Comparison of ENCODE assay signal across 24 cellular contexts in the genomic region with DNA sequence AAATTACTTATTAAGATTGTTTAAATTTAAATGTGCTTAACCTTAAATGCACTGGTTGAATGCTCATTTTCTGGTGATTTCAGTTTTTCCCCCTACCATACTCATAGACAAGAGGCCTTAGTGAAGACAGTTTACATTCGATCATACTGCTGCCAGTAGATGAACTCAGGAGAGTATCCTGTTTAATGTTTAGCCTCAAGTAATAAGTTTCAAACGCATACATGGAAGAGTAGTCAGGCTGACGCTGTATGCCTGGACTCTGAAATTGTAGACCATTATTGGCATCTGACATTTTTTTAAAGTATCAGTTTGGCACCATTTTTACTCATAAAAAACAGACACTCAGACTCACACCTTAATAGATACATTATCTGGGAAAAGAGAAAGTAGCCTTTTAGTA.
DNase-seq lines count a peak whose midpoint lies in the region; ATAC-seq, FAIRE-seq and TF ChIP-seq lines count a peak whose summit lies in the region.
"Had no signal": no experiment of that assay in that cellular context is flagged by ENCODE, and none has a peak within 500 bp of the region (broad histone marks: within the 10 kb centered on the region; RNA-seq: fewer than 3 reads in every experiment).

No MANE protein-coding gene starts in this region.

- ATAC-seq in HepG2 (peak; percentile 45; the same call in 1 of the 3 replicates), GM19452 (IDR thresholded peaks at IDR 0.05; ENCODE audit: unreplicated experiment) (no peak), GM19395 (IDR thresholded peaks at IDR 0.05; ENCODE audit: unreplicated experiment) (no peak)
- ATAC-seq: CD8-positive, alpha-beta T cell; Right ventricle myocardium inferior; SK-N-SH treated with all-trans-retinoic acid at 6 μM for 48 hours had no signal

- in situ Hi-C loops in HepG2 (cut with HindIII; ENCODE audit: extremely low pct_ligation_motif_present, low pct_unique_long_range_greater_than_20kb): no loop called here

- TF ChIP-seq CTCF in Caco-2 (IDR thresholded peaks at IDR 0.05; ENCODE audit: insufficient read depth in 1 of 2, low read depth in 1 of 2, low read length in 1 of 2, severe bottlenecking in 1 of 2, unreplicated experiment in 1 of 2) (no peak), HepG2 (CRISPR knock-in tag; IDR thresholded peaks at IDR 0.05) (no peak), type B pancreatic cell (conservative IDR thresholded peaks at IDR 0.05) (no peak), A673 (conservative IDR thresholded peaks at IDR 0.05; ENCODE audit: low read depth, low read length) (no peak)

- POLR2A ChIA-PET in Caco-2 (lab: Charles Lee): no interaction called here
- POLR2A ChIA-PET in HepG2 (lab: Yijun Ruan, JAX): no interaction called here
- POLR2A ChIA-PET in A673 (lab: Charles Lee; ENCODE audit: low non-redundant PET): no interaction called here

- H3K9me3 Mint-ChIP-seq in Caco-2 (ENCODE audit: unreplicated experiment) (peaks cover 2% of the 10 kb centered on the region), type B pancreatic cell (no peaks in the 10 kb centered on the region)
- H3K9me3 Mint-ChIP-seq: CD8-positive, alpha-beta T cell had no signal

- CTCF ChIA-PET in Caco-2 (lab: Charles Lee): no interaction called here
- CTCF ChIA-PET in HepG2 (lab: Yijun Ruan, JAX; ENCODE audit: low intra/inter-chr PET ratio, low total read pairs): no interaction called here
- CTCF ChIA-PET in A673 (lab: Charles Lee): no interaction called here

- H3K4me3 ChIP-seq in Caco-2 (ENCODE audit: low read depth, low read length): no peak overlapping the region
- H3K4me3 ChIP-seq in HepG2 (replicated peaks in 1 of 3; ENCODE audit: insufficient read depth in 1 of 3, low read depth in 2 of 3, low read length in 3 of 3): no peak overlapping the region
- H3K4me3 ChIP-seq in A673 (ENCODE audit: low read depth, low read length, poor library complexity, severe bottlenecking): no peak overlapping the region
- H3K4me3 ChIP-seq: PC-9, SJCRH30 had no signal

- H3K9ac ChIP-seq in HepG2 (ENCODE audit: insufficient read depth, low read depth, low read length): no peak overlapping the region
- H3K9ac ChIP-seq: KMS-11 had no signal

- peak overlapping the region; percentile 22 for H3K4me3 Mint-ChIP-seq in Caco-2 (ENCODE audit: unreplicated experiment)
- H3K4me3 Mint-ChIP-seq in type B pancreatic cell: peak overlapping the region; percentile 35
- H3K4me3 Mint-ChIP-seq: CD8-positive, alpha-beta T cell had no signal

- TF ChIP-seq EP300 in HepG2 (IDR thresholded peaks at IDR 0.05; ENCODE audit: low read depth in 2 of 2, low read length in 2 of 2) (no peak), HepG2 (CRISPR knock-in tag; IDR thresholded peaks at IDR 0.05; ENCODE audit: borderline replicate concordance) (no peak)

- H3K4me1 ChIP-seq in Caco-2 (peaks cover 24% of the 10 kb centered on the region), HepG2 (ENCODE audit: insufficient read depth, low read length) (no peaks in the 10 kb centered on the region), A673 (ENCODE audit: insufficient read depth, low read length, poor library complexity, severe bottlenecking) (no peaks in the 10 kb centered on the region)
- H3K4me1 ChIP-seq: SJCRH30 had no signal

- H3K27me3 Mint-ChIP-seq in Caco-2 (ENCODE audit: insufficient read depth, unreplicated experiment): peaks cover 3% of the 10 kb centered on the region
- peaks cover 4% of the 10 kb centered on the region for H3K27me3 Mint-ChIP-seq in type B pancreatic cell

- H3K27me3 ChIP-seq in Caco-2 (replicated peaks; ENCODE audit: control insufficient read depth, insufficient read depth, low read length): no peaks in the 10 kb centered on the region
- no peaks in the 10 kb centered on the region; a peak in 1 of 5 replicates for H3K27me3 ChIP-seq in HepG2 (ENCODE audit: control insufficient read depth in 1 of 2, insufficient read depth in 2 of 2, low read length in 2 of 2)
- no peaks in the 10 kb centered on the region for H3K27me3 ChIP-seq in A673 (replicated peaks; ENCODE audit: insufficient read depth, low read depth, low read length, poor library complexity)

- BruUV-seq in Caco-2 (replicated peaks; lab: Mats Ljungman, UMichigan): no TSS peak
- BruUV-seq in HepG2 (replicated peaks; lab: Mats Ljungman, UMichigan): no TSS peak
- BruUV-seq in A673 (replicated peaks; lab: Mats Ljungman, UMichigan): no TSS peak

- H3K36me3 ChIP-seq in Caco-2 (ENCODE audit: control insufficient read depth, insufficient read depth, low read length): no peaks in the 10 kb centered on the region
- no peaks in the 10 kb centered on the region for H3K36me3 ChIP-seq in HepG2 (replicated peaks in 1 of 2; ENCODE audit: control insufficient read depth in 1 of 2, insufficient read depth in 2 of 2, low read length in 2 of 2)
- H3K36me3 ChIP-seq in A673 (ENCODE audit: insufficient read depth, low read length, poor library complexity, severe bottlenecking): no peaks in the 10 kb centered on the region
- H3K36me3 ChIP-seq: SJCRH30 had no signal

- no peak for TF ChIP-seq RAD21 in HepG2 (CRISPR knock-in tag; IDR thresholded peaks at IDR 0.05)

- intact Hi-C loops in Caco-2 (cut with micrococcal nuclease; ENCODE audit: unreplicated experiment) (no loop called here), HepG2 (cut with micrococcal nuclease; ENCODE audit: unreplicated experiment) (no loop called here), A673 (cut with micrococcal nuclease; ENCODE audit: unreplicated experiment) (no loop called here)

- DNase-seq in Caco-2 (no peak), glomerular visceral epithelial cell (ENCODE audit: extremely low spot score) (peak; percentile 24), HepG2 (ENCODE audit: low spot score) (no peak), type B pancreatic cell (ENCODE audit: extremely low spot score, unreplicated experiment) (no peak), A673 (ENCODE audit: low spot score) (no peak)
- DNase-seq: CD8-positive, alpha-beta T cell; DMS79 treated with DMSO at 0.1 percent for 48 hours; GF-D8; IMR-90; MM.1S; NCI-H2029; NCI-H446 treated with DMSO at 0.1 percent for 48 hours; NCI-H526 treated with DMSO at 0.1 percent for 48 hours; PC-9; SJCRH30 had no signal

- no peaks in the 10 kb centered on the region for H3K9me3 ChIP-seq in Caco-2
- H3K9me3 ChIP-seq in HepG2 (ENCODE audit: low read length): no peaks in the 10 kb centered on the region
- no peaks in the 10 kb centered on the region for H3K9me3 ChIP-seq in A673 (ENCODE audit: low read depth, low read length, poor library complexity, severe bottlenecking)
- H3K9me3 ChIP-seq: SJCRH30 had no signal

- no peaks in the 10 kb centered on the region for H3K79me2 ChIP-seq in HepG2 (ENCODE audit: insufficient read depth, low read length)

- H4K20me1 ChIP-seq in HepG2 (ENCODE audit: insufficient read depth, low read length): no peaks in the 10 kb centered on the region

- H3K27ac Mint-ChIP-seq in Caco-2 (ENCODE audit: unreplicated experiment): peak overlapping the region; percentile 22
- peak overlapping the region; percentile 17 for H3K27ac Mint-ChIP-seq in type B pancreatic cell
- H3K27ac Mint-ChIP-seq: CD8-positive, alpha-beta T cell had no signal

- no peak overlapping the region for H3K4me2 ChIP-seq in HepG2 (ENCODE audit: low read depth, low read length)
- H3K4me2 ChIP-seq: KMS-11, PC-9 had no signal

- H3K4me1 Mint-ChIP-seq in Caco-2 (ENCODE audit: low read depth, unreplicated experiment) (no peaks in the 10 kb centered on the region), type B pancreatic cell (ENCODE audit: unreplicated experiment) (peaks cover 23% of the 10 kb centered on the region)

- no peak overlapping the region for H3K27ac ChIP-seq in HepG2 (ENCODE audit: extremely low read length, insufficient read depth, low read length)
- no peak overlapping the region for H3K27ac ChIP-seq in A673 (ENCODE audit: low read depth, low read length, poor library complexity, severe bottlenecking)
- H3K27ac ChIP-seq: C4-2B, KMS-11, PC-9, SJCRH30 had no signal

- FAIRE-seq in HepG2 (lab: Jason Lieb, UNC): no peak
- FAIRE-seq: A204.1, GM12891, HTR-8/SVneo had no signal

- no peak for TF ChIP-seq POLR2A in HepG2 (IDR thresholded peaks at IDR 0.05; ENCODE audit: insufficient read depth in 1 of 2, low read depth in 2 of 2, low read length in 2 of 2)

- WGBS in HepG2 (ENCODE audit: low lambda C conversion rate): 0% methylated on average over 3 of the region's 3 CpGs

- H2AFZ ChIP-seq in HepG2 (ENCODE audit: low read length): no peak overlapping the region
- H2AFZ ChIP-seq: PC-9 had no signal

- no peaks in the 10 kb centered on the region for H3K36me3 Mint-ChIP-seq in Caco-2 (ENCODE audit: insufficient read depth, unreplicated experiment)
- no peaks in the 10 kb centered on the region for H3K36me3 Mint-ChIP-seq in type B pancreatic cell
- H3K36me3 Mint-ChIP-seq: CD8-positive, alpha-beta T cell had no signal

TF ChIP-seq in HepG2, 621 proteins besides CTCF, POLR2A, EP300 and RAD21 (continues in another document):
- TF ChIP-seq ZNF761 (CRISPR knock-in tag; conservative IDR thresholded peaks at IDR 0.05) (no peak), RBM22 (optimal IDR thresholded peaks at IDR 0.05; ENCODE audit: low read length) (no peak), ZNF724P (CRISPR knock-in tag; IDR thresholded peaks at IDR 0.05; ENCODE audit: borderline replicate concordance) (no peak), REPIN1 (CRISPR knock-in tag; IDR thresholded peaks at IDR 0.05; ENCODE audit: borderline replicate concordance, low read depth) (no peak), ZKSCAN5 (CRISPR knock-in tag; IDR thresholded peaks at IDR 0.05) (no peak), SKI (IDR thresholded peaks at IDR 0.05; ENCODE audit: partially characterized antibody) (no peak), HNF4G (IDR thresholded peaks at IDR 0.05; ENCODE audit: borderline replicate concordance, low read depth, low read length) (no peak), HNF4G (CRISPR knock-in tag; IDR thresholded peaks at IDR 0.05; ENCODE audit: borderline replicate concordance, low read depth) (no peak), SSRP1 (CRISPR knock-in tag; IDR thresholded peaks at IDR 0.05) (no peak), PCBP2 (optimal IDR thresholded peaks at IDR 0.05; ENCODE audit: low read depth, low read length, poor library complexity, severe bottlenecking) (no peak), ZNF446 (CRISPR knock-in tag; IDR thresholded peaks at IDR 0.05) (no peak), ERF (CRISPR knock-in tag; IDR thresholded peaks at IDR 0.05) (no peak), ZNF160 (CRISPR knock-in tag; IDR thresholded peaks at IDR 0.05) (no peak)
